ENCODE assay signal across 25 cellular contexts in the genomic region with DNA sequence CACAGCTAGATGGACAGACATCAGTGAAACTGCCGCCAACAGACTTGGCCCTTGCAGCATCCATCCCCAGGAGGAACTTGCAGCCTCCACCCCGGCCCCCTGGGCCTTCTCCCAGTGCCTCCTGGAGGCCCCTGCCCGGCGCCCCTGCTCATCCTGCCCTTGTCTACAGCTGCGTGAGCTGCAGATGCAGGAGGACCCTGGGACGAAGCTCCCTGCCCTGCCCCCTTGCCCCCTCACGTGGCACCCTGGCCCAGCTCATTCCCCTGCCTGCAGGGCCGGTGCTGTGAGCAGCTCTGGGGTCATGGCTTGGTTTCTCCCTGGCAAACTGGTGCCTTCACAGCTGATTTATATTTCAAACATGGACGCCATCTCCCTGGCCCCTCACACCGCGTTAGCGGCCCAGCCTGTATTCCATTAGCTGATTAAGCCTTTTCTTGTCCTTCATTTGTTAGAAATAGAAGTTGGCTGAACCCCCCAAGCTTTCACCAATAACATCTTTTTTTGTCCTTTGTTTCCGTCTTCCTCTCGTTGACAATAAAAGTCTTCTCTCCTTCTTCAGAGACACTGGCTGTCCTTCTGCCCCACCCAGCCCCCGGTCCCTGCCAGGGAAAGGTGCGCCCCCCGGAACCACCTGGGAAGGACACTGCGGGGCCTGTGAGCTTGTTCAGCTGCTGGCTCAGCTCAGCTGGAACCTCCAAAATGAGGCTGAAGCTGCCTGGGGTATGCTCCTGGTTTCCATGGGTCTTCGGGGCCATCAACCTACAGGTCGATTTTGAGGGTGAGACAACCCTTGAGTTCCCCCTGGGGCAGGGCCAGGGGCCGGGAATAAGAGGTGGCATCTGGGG. TPM values are rescaled to one million over a fixed set of nuclear protein-coding genes. Genes with fewer than 3 reads are reported as not detected.
DNase-seq lines count a peak whose midpoint lies in the region; ATAC-seq and TF ChIP-seq lines count a peak whose summit lies in the region.
"Had no signal": no experiment of that assay in that cellular context is flagged by ENCODE, and none has a peak within 500 bp of the region (broad histone marks: within the 10 kb centered on the region; RNA-seq: fewer than 3 reads in every experiment).

No MANE protein-coding gene starts in this region.

- no peaks in the 10 kb centered on the region for H3K36me3 ChIP-seq in DND-41 (ENCODE audit: insufficient read depth, low read length)
- H3K36me3 ChIP-seq in WERI-Rb-1 = no peaks in the 10 kb centered on the region
- no peaks in the 10 kb centered on the region for H3K36me3 ChIP-seq in sigmoid colon
- H3K36me3 ChIP-seq: transverse colon had no signal

- ATAC-seq in DND-41 (ENCODE audit: insufficient read depth, low read depth) = 0 out of 3 replicates have a peak, but pooled peaks have one; percentile 23
- ATAC-seq in T-cell (replicated peaks in 1 of 4) = no peak
- no peak for ATAC-seq in natural killer cell treated with Interleukin-12 subunit alpha and Interleukin-12 subunit beta and Interleukin-15 and Interleukin-18, amount 100 ng/mL, for 72 hours
- ATAC-seq: activated naive CD4-positive, alpha-beta T cell treated with anti-CD3 and anti-CD28 coated beads, Interleukin-2, amount 50 U/mL, for 72 hours; activated T-helper 17 cell treated with anti-CD3 and anti-CD28 coated beads, Interleukin-2, amount 50 U/mL, for 72 hours; CD8-positive, alpha-beta T cell; naive thymus-derived CD4-positive, alpha-beta T cell had no signal

- no peak for TF ChIP-seq POLR2A in sigmoid colon (IDR thresholded peaks at IDR 0.05)

- DNase-seq in DND-41 (no peak), WERI-Rb-1 (peak; percentile 5), islet precursor cell (peak; percentile 37), sigmoid colon (peak; percentile 59), T-cell (no peak)
- no peak for DNase-seq in activated CD4-positive, alpha-beta T cell treated with anti-CD3 and anti-CD28 coated beads, Interleukin-2, amount 50 U/mL, for 1 hour
- DNase-seq in natural killer cell treated with Interleukin-12 subunit alpha and Interleukin-12 subunit beta and Interleukin-15 and Interleukin-18, amount 100 ng/mL, for 72 hours (ENCODE audit: low spot score) = no peak
- DNase-seq: CD8-positive, alpha-beta T cell; EL; GM23248; hippocampal formation; Kasumi-1; midbrain; naive thymus-derived CD4-positive, alpha-beta T cell; NCI-H1694 treated with DMSO at 0.1 percent for 48 hours; NCI-H2171 treated with DMSO at 0.1 percent for 48 hours; NCI-H510A treated with DMSO at 0.1 percent for 48 hours; retina; stimulated activated CD4-positive, alpha-beta T cell treated with anti-CD3 and anti-CD28 coated beads, Interleukin-2, amount 100 ng/mL, for 48 hours; T-helper 9 cell; transverse colon had no signal

- no peak overlapping the region for H3K27ac Mint-ChIP-seq in T-cell
- H3K27ac Mint-ChIP-seq in natural killer cell treated with Interleukin-12 subunit alpha and Interleukin-12 subunit beta and Interleukin-15 and Interleukin-18, amount 100 ng/mL, for 72 hours = no peak overlapping the region
- H3K27ac Mint-ChIP-seq: activated T-helper 17 cell treated with anti-CD3 and anti-CD28 coated beads, Interleukin-2, amount 50 U/mL, for 72 hours; CD8-positive, alpha-beta T cell had no signal

- H3K27me3 ChIP-seq in DND-41 (ENCODE audit: insufficient read depth, low read length, poor library complexity) (no peaks in the 10 kb centered on the region), WERI-Rb-1 (ENCODE audit: insufficient read depth, low read depth, severe bottlenecking) (no peaks in the 10 kb centered on the region), sigmoid colon (no peaks in the 10 kb centered on the region)
- H3K27me3 ChIP-seq: transverse colon had no signal

- no peak for TF ChIP-seq EP300 in sigmoid colon (IDR thresholded peaks at IDR 0.05)

- no peaks in the 10 kb centered on the region for H4K20me1 ChIP-seq in DND-41 (ENCODE audit: insufficient read depth, low read length)

- TF ChIP-seq CTCF in DND-41 (IDR thresholded peaks at IDR 0.05; ENCODE audit: borderline replicate concordance, extremely low read depth, low read length, poor library complexity, severe bottlenecking) (no peak), WERI-Rb-1 (IDR thresholded peaks at IDR 0.05; ENCODE audit: low read depth, low read length) (no peak), sigmoid colon (IDR thresholded peaks at IDR 0.05) (no peak)

- H3K4me3 Mint-ChIP-seq in T-cell = no peak overlapping the region
- no peak overlapping the region for H3K4me3 Mint-ChIP-seq in natural killer cell treated with Interleukin-12 subunit alpha and Interleukin-12 subunit beta and Interleukin-15 and Interleukin-18, amount 100 ng/mL, for 72 hours
- H3K4me3 Mint-ChIP-seq: activated T-helper 17 cell treated with anti-CD3 and anti-CD28 coated beads, Interleukin-2, amount 50 U/mL, for 72 hours; CD8-positive, alpha-beta T cell; central memory CD8-positive, alpha-beta T cell had no signal

- no peak overlapping the region for H3K9ac ChIP-seq in DND-41 (ENCODE audit: low read depth, low read length)
- H3K9ac ChIP-seq: GM23248 had no signal

- CTCF ChIA-PET in T-cell (lab: Charles Lee) = no interaction called here

- no peaks in the 10 kb centered on the region for H3K9me3 ChIP-seq in DND-41 (ENCODE audit: insufficient read depth, low read length, severe bottlenecking)
- H3K9me3 ChIP-seq in WERI-Rb-1 (ENCODE audit: severe bottlenecking) = no peaks in the 10 kb centered on the region
- H3K9me3 ChIP-seq in sigmoid colon = no peaks in the 10 kb centered on the region
- H3K9me3 ChIP-seq: transverse colon had no signal

- POLR2A ChIA-PET in T-cell (lab: Charles Lee) = no interaction called here

- no peaks in the 10 kb centered on the region for H3K36me3 Mint-ChIP-seq in T-cell
- no peaks in the 10 kb centered on the region for H3K36me3 Mint-ChIP-seq in natural killer cell treated with Interleukin-12 subunit alpha and Interleukin-12 subunit beta and Interleukin-15 and Interleukin-18, amount 100 ng/mL, for 72 hours
- H3K36me3 Mint-ChIP-seq: activated naive CD4-positive, alpha-beta T cell treated with anti-CD3 and anti-CD28 coated beads, Interleukin-2, amount 50 U/mL, for 72 hours; CD8-positive, alpha-beta T cell; naive thymus-derived CD4-positive, alpha-beta T cell had no signal

- H3K4me1 Mint-ChIP-seq in T-cell = no peaks in the 10 kb centered on the region
- no peaks in the 10 kb centered on the region for H3K4me1 Mint-ChIP-seq in natural killer cell treated with Interleukin-12 subunit alpha and Interleukin-12 subunit beta and Interleukin-15 and Interleukin-18, amount 100 ng/mL, for 72 hours (ENCODE audit: low read depth in 2 of 2)
- H3K4me1 Mint-ChIP-seq: activated T-helper 17 cell treated with anti-CD3 and anti-CD28 coated beads, Interleukin-2, amount 50 U/mL, for 72 hours had no signal

- no peak overlapping the region for H3K4me3 ChIP-seq in DND-41 (ENCODE audit: low read depth in 1 of 2, low read length in 2 of 2)
- H3K4me3 ChIP-seq in WERI-Rb-1 (ENCODE audit: low read depth, low read length) = no peak overlapping the region
- H3K4me3 ChIP-seq in sigmoid colon = no peak overlapping the region
- H3K4me3 ChIP-seq: GM23248, transverse colon had no signal

- H3K27ac ChIP-seq in DND-41 (ENCODE audit: low read length) (no peak overlapping the region), WERI-Rb-1 (no peak overlapping the region), sigmoid colon (no peak overlapping the region)
- H3K27ac ChIP-seq: GM23248, transverse colon, VCaP had no signal

- H3K4me2 ChIP-seq in DND-41 (ENCODE audit: insufficient read depth, low read length) = no peak overlapping the region

- no peaks in the 10 kb centered on the region for H3K79me2 ChIP-seq in DND-41 (ENCODE audit: insufficient read depth, low read length)

- H3K27me3 Mint-ChIP-seq in T-cell = peaks cover 0 to 3% of the 10 kb centered on the region in 2 donors
- H3K27me3 Mint-ChIP-seq in natural killer cell treated with Interleukin-12 subunit alpha and Interleukin-12 subunit beta and Interleukin-15 and Interleukin-18, amount 100 ng/mL, for 72 hours = peaks cover 0 to 11% of the 10 kb centered on the region in 2 donors
- H3K27me3 Mint-ChIP-seq: activated T-helper 17 cell treated with anti-CD3 and anti-CD28 coated beads, Interleukin-2, amount 50 U/mL, for 72 hours had no signal

- no peaks in the 10 kb centered on the region for H3K9me3 Mint-ChIP-seq in T-cell
- no peaks in the 10 kb centered on the region for H3K9me3 Mint-ChIP-seq in natural killer cell treated with Interleukin-12 subunit alpha and Interleukin-12 subunit beta and Interleukin-15 and Interleukin-18, amount 100 ng/mL, for 72 hours
- H3K9me3 Mint-ChIP-seq: activated naive CD4-positive, alpha-beta T cell treated with anti-CD3 and anti-CD28 coated beads, Interleukin-2, amount 50 U/mL, for 72 hours; activated T-helper 17 cell treated with anti-CD3 and anti-CD28 coated beads, Interleukin-2, amount 50 U/mL, for 72 hours; CD8-positive, alpha-beta T cell; central memory CD8-positive, alpha-beta T cell; naive thymus-derived CD4-positive, alpha-beta T cell had no signal

- intact Hi-C loops in sigmoid colon (cut with DNase I) = no loop called here

- no peaks in the 10 kb centered on the region for H3K4me1 ChIP-seq in DND-41 (ENCODE audit: insufficient read depth, low read length)
- H3K4me1 ChIP-seq in sigmoid colon = peaks cover 0 to 33% (median 27%) of the 10 kb centered on the region in 4 donors

- H2AFZ ChIP-seq in DND-41 (ENCODE audit: low read depth, low read length) = no peak overlapping the region
- H2AFZ ChIP-seq: GM23248 had no signal

- WGBS in sigmoid colon, 2 donors = 77 to 84% methylated on average over 21 of the region's 21 CpGs

RNA-seq across cellular contexts. Expression of a gene that starts 34.0 kb away (rescaled TPM):
- 1 to 10 TPM; 2.1 to 6.4 (median 2.5) TPM for total RNA-seq in sigmoid colon
- polyA plus RNA-seq in sigmoid colon = 10 to 100 TPM in 1 of 3 donors, 1 to 10 TPM in 2; 1.8 to 10.7 (median 3.2) TPM
- 10 to 100 TPM; 10.4 to 19.2 (median 16.4) TPM for total RNA-seq in T-cell
- 100 to 1,000 TPM in 1 of 2 donors, 10 to 100 TPM in 1; 23.3 to 110 TPM for total RNA-seq in natural killer cell treated with Interleukin-12 subunit alpha and Interleukin-12 subunit beta and Interleukin-15 and Interleukin-18, amount 100 ng/mL, for 72 hours

Comparison
In these comparisons a context has a peak if more than half of its experiments do, and no peak if none do; other contexts are left out.
1. DNase-seq: peak in WERI-Rb-1 (single experiment), islet precursor cell (single experiment) and sigmoid colon (single experiment); none in DND-41 (single experiment), activated CD4-positive, alpha-beta T cell treated with anti-CD3 and anti-CD28 coated beads, Interleukin-2, amount 50 U/mL, for 1 hour (single experiment), T-cell (0 of 34) and natural killer cell treated with Interleukin-12 subunit alpha and Interleukin-12 subunit beta and Interleukin-15 and Interleukin-18, amount 100 ng/mL, for 72 hours (single experiment).